In genomic region chr7:18064242-18064838, GRCh38 we compare ENCODE assay signal across 8 cellular contexts. TPM values are rescaled to one million over a fixed set of nuclear protein-coding genes. Genes with fewer than 3 reads are reported as not detected.
DNase-seq lines count a peak whose midpoint lies in the region; ATAC-seq, FAIRE-seq and TF ChIP-seq lines count a peak whose summit lies in the region.

No MANE protein-coding gene starts in this region.

- H3K36me3 ChIP-seq in SK-N-SH (replicated peaks in 1 of 2; ENCODE audit: control insufficient read depth in 1 of 2, insufficient read depth in 2 of 2, low read length in 1 of 2) (no peaks in the 10 kb centered on the region), kidney epithelial cell (ENCODE audit: control insufficient read depth, insufficient read depth, low read length) (no peaks in the 10 kb centered on the region)

- TF ChIP-seq CTCF in A549 (IDR thresholded peaks at IDR 0.05) = peak; percentile 15; the same call in 1 of the 3 replicates
- peak; percentile 52 for TF ChIP-seq CTCF in SK-N-SH (IDR thresholded peaks at IDR 0.05)
- TF ChIP-seq CTCF in kidney epithelial cell (IDR thresholded peaks at IDR 0.05; ENCODE audit: insufficient read depth, low read length, poor library complexity, severe bottlenecking) = peak; percentile 46
- TF ChIP-seq CTCF in CD4-positive, alpha-beta T cell (IDR thresholded peaks at IDR 0.05) = no peak

- H3K9me3 Mint-ChIP-seq in CD4-positive, alpha-beta T cell = no peaks in the 10 kb centered on the region

- H4K20me1 ChIP-seq in SK-N-SH (ENCODE audit: insufficient read depth) = no peaks in the 10 kb centered on the region

- no peak overlapping the region for H2AFZ ChIP-seq in SK-N-SH (ENCODE audit: low read depth)

- no peaks in the 10 kb centered on the region for H3K9me2 ChIP-seq in SK-N-SH

- CTCF ChIA-PET in A549 (lab: Yijun Ruan, JAX) (interaction anchor here (0.6 kb wide), 1 partner anchor 85 kb away, joined by 4 read pairs; no protein-coding TSS in a partner anchor), SK-N-SH (lab: Yijun Ruan, JAX) (interaction anchor here (0.5 to 3.4 kb wide), 32 partner anchors 9 to 294 kb away, joined by 3 to 35 read pairs (median 4); no protein-coding TSS in a partner anchor)
- CTCF ChIA-PET in CD4-positive, alpha-beta T cell (lab: Charles Lee) = interaction anchor here (0.6 kb wide), 1 partner anchor 281 kb away, joined by 4 read pairs; no protein-coding TSS in a partner anchor

- TF ChIP-seq EP300 in A549 (IDR thresholded peaks at IDR 0.05) (no peak), SK-N-SH (IDR thresholded peaks at IDR 0.05; ENCODE audit: borderline replicate concordance in 1 of 2, low read depth in 1 of 2, low read length in 1 of 2) (no peak)

- no peak overlapping the region for H3K9ac ChIP-seq in SK-N-SH

- 59% methylated on average over 6 of the region's 6 CpGs for WGBS in A549 (ENCODE audit: missing lambda C conversion rate)
- 4% methylated on average over 6 of the region's 6 CpGs for WGBS in SK-N-SH (ENCODE audit: low lambda C conversion rate)

- ATAC-seq in A549 (peak in 1 of 2 experiments; percentile 73; a peak in 3 of 6 replicates), HG02938 (IDR thresholded peaks at IDR 0.05; ENCODE audit: unreplicated experiment) (peak; percentile 55)
- no peak for ATAC-seq in CD4-positive, alpha-beta T cell (ENCODE audit: poor library complexity)

- no peak overlapping the region for H3K4me3 Mint-ChIP-seq in CD4-positive, alpha-beta T cell

- H3F3A ChIP-seq in SK-N-SH (replicated peaks; ENCODE audit: insufficient read depth) = no peaks in the 10 kb centered on the region

- intact Hi-C loops in CD4-positive, alpha-beta T cell (cut with DNase I, micrococcal nuclease) = no loop called here

- no peaks in the 10 kb centered on the region for H3K36me3 Mint-ChIP-seq in CD4-positive, alpha-beta T cell (ENCODE audit: low read depth)

- no peak for TF ChIP-seq POLR2A in A549 (IDR thresholded peaks at IDR 0.05; ENCODE audit: low read length)

- H3K4me1 ChIP-seq in A549 = no peaks in the 10 kb centered on the region
- H3K4me1 ChIP-seq in SK-N-SH (ENCODE audit: control insufficient read depth in 1 of 2, insufficient read depth in 2 of 2, low read depth in 1 of 2, low read length in 1 of 2) = no peaks in the 10 kb centered on the region

- no peak overlapping the region for H3K27ac ChIP-seq in A549
- H3K27ac ChIP-seq in SK-N-SH (ENCODE audit: low read depth in 2 of 2, low read length in 1 of 2) = no peak overlapping the region
- H3K27ac ChIP-seq in CD4-positive, alpha-beta T cell (ENCODE audit: low read depth, low read length) = no peak overlapping the region

- POLR2A ChIA-PET in A549 (lab: Yijun Ruan, JAX) (no interaction called here), SK-N-SH (lab: Yijun Ruan, JAX) (no interaction called here)
- POLR2A ChIA-PET in CD4-positive, alpha-beta T cell (lab: Charles Lee) = no interaction called here

- H3K27me3 Mint-ChIP-seq in CD4-positive, alpha-beta T cell = no peaks in the 10 kb centered on the region

- H3K4me2 ChIP-seq in A549 (no peak overlapping the region), SK-N-SH (no peak overlapping the region)

- FAIRE-seq in A549 (lab: Jason Lieb, UNC) = no peak

- H3K4me3 ChIP-seq in A549 = no peak overlapping the region
- no peak overlapping the region for H3K4me3 ChIP-seq in SK-N-SH (ENCODE audit: low read depth in 2 of 2, low read length in 1 of 2)
- no peak overlapping the region for H3K4me3 ChIP-seq in kidney epithelial cell (ENCODE audit: low read depth, low read length)

- TF ChIP-seq RAD21 in A549 (conservative IDR thresholded peaks at IDR 0.05 in 1 of 2, IDR thresholded peaks at IDR 0.05 in 1 of 2) (peak in 1 of 2 experiments; percentile 40; a peak in 3 of 5 replicates), SK-N-SH (IDR thresholded peaks at IDR 0.05; ENCODE audit: low read length) (peak; percentile 75)

- H3K79me2 ChIP-seq in SK-N-SH (ENCODE audit: insufficient read depth) = no peaks in the 10 kb centered on the region

- no peaks in the 10 kb centered on the region for H3K4me1 Mint-ChIP-seq in CD4-positive, alpha-beta T cell (ENCODE audit: low read depth)

- peaks cover 22% of the 10 kb centered on the region; the same call in 1 of the 2 replicates for H3K27me3 ChIP-seq in SK-N-SH (ENCODE audit: insufficient read depth)
- H3K27me3 ChIP-seq in kidney epithelial cell (ENCODE audit: control insufficient read depth, insufficient read depth, low read length) = no peaks in the 10 kb centered on the region
- no peaks in the 10 kb centered on the region for H3K27me3 ChIP-seq in CD4-positive, alpha-beta T cell (ENCODE audit: control insufficient read depth, insufficient read depth, low read length)

- no peak overlapping the region for H3K27ac Mint-ChIP-seq in CD4-positive, alpha-beta T cell

- peak in 1 of 2 experiments; percentile 11 for DNase-seq in A549 (ENCODE audit: low read depth in 1 of 2, low spot score in 1 of 2)
- peak; percentile 57 for DNase-seq in ELF-1 (ENCODE audit: low read depth, low spot score)
- peak; percentile 26 for DNase-seq in SK-N-SH
- DNase-seq in kidney epithelial cell (ENCODE audit: low read depth) = no peak
- DNase-seq in CD4-positive, alpha-beta T cell = no peak
- DNase-seq in cerebellum (ENCODE audit: low spot score) = no peak
- DNase-seq in NCI-H2171 treated with DMSO at 0.1 percent for 48 hours (lab: John Stamatoyannopoulos, UW) = no peak

- H3K9me3 ChIP-seq in A549 (no peaks in the 10 kb centered on the region), SK-N-SH (no peaks in the 10 kb centered on the region)
- no peaks in the 10 kb centered on the region for H3K9me3 ChIP-seq in CD4-positive, alpha-beta T cell (ENCODE audit: control insufficient read depth, low read length)

TF ChIP-seq in A549, 52 proteins besides CTCF, POLR2A, EP300 and RAD21:
- 0 out of 3 replicates have a peak, but pooled peaks have one; percentile 7 for TF ChIP-seq SMC3 (IDR thresholded peaks at IDR 0.05)
- TF ChIP-seq, protein P1, sequence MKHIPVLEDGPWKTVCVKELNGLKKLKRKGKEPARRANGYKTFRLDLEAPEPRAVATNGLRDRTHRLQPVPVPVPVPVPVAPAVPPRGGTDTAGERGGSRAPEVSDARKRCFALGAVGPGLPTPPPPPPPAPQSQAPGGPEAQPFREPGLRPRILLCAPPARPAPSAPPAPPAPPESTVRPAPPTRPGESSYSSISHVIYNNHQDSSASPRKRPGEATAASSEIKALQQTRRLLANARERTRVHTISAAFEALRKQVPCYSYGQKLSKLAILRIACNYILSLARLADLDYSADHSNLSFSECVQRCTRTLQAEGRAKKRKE (CRISPR knock-in tag; IDR thresholded peaks at IDR 0.05; ENCODE audit: low read depth) = no peak

TF ChIP-seq in SK-N-SH, 30 proteins besides CTCF, POLR2A, EP300 and RAD21:
- TF ChIP-seq SMC3 (IDR thresholded peaks at IDR 0.05; ENCODE audit: low read depth, low read length) = peak; percentile 64
- TF ChIP-seq JUND (IDR thresholded peaks at IDR 0.05) = no peak

RNA-seq across cellular contexts. Expression of gene PRPS1L1, which starts 36.7 kb away (rescaled TPM):
- polyA plus RNA-seq in A549 (2011; rRNA removed) = not detected in 2 replicates
- not detected in 2 replicates for polyA plus RNA-seq in A549 (2012; cell fraction: cytosol; rRNA removed)
- not detected in 2 replicates for polyA plus RNA-seq in A549 (2012; cell fraction: nucleus; rRNA removed)
- not detected in 3 replicates for polyA plus RNA-seq in A549 (2017; fragmentation: RNase III; extraction: RNeasy Plus Mini Kit Qiagen cat#74134 plus additional on column Dnase treatment)
- not detected in 2 replicates for polyA minus RNA-seq in A549 (2011; rRNA and poly(A)+ RNA removed)
- not detected in 2 replicates for polyA plus RNA-seq in SK-N-SH (2012; rRNA removed)
- not detected in 2 replicates for polyA plus RNA-seq in SK-N-SH (2012; cell fraction: cytosol; rRNA removed)
- not detected in 2 replicates for polyA plus RNA-seq in SK-N-SH (2012; cell fraction: nucleus; rRNA removed)
- total RNA-seq in kidney epithelial cell = not detected in 2 replicates
- total RNA-seq in CD4-positive, alpha-beta T cell = not detected
- not detected for total RNA-seq in cerebellum

Comparison
In these comparisons a context has a peak if more than half of its experiments do, and no peak if none do; other contexts are left out.
1. DNase-seq: peak in ELF-1 (single experiment) and SK-N-SH (single experiment); none in kidney epithelial cell (single experiment), CD4-positive, alpha-beta T cell (0 of 10), cerebellum (single experiment) and NCI-H2171 treated with DMSO at 0.1 percent for 48 hours (single experiment).
2. Of the 12 proteins assayed by ChIP-seq in both A549 and SK-N-SH: peak only in A549: none; only in SK-N-SH: none; in both: CTCF and SMC3; in neither: 9; mixed calls (peak in some experiments, not most) for 1.